ENCODE assay signal across 9 cellular contexts in genomic region chr16:68275611-68276191, GRCh38. TPM values are rescaled to one million over a fixed set of nuclear protein-coding genes. Genes with fewer than 3 reads are reported as not detected.
DNase-seq lines count a peak whose midpoint lies in the region; ATAC-seq and TF ChIP-seq lines count a peak whose summit lies in the region.
"Had no signal": no experiment of that assay in that cellular context is flagged by ENCODE, and none has a peak within 500 bp of the region (broad histone marks: within the 10 kb centered on the region; RNA-seq: fewer than 3 reads in every experiment).

No MANE protein-coding gene starts in this region.

- peak overlapping the region; percentile 79 for H3K4me3 Mint-ChIP-seq in T-helper 17 cell

- no peaks in the 10 kb centered on the region for H3K27me3 Mint-ChIP-seq in T-helper 17 cell

- no peaks in the 10 kb centered on the region for H3K9me3 ChIP-seq in AG04450 (ENCODE audit: control insufficient read depth, insufficient read depth, low read length)
- H3K9me3 ChIP-seq in T-helper 17 cell (ENCODE audit: control insufficient read depth, low read length, poor library complexity, severe bottlenecking) = no peaks in the 10 kb centered on the region

- peak; percentile 83 for ATAC-seq in GM18868 (IDR thresholded peaks at IDR 0.05; ENCODE audit: unreplicated experiment)
- ATAC-seq in HG03571 (IDR thresholded peaks at IDR 0.05; ENCODE audit: unreplicated experiment) = peak; percentile 60
- peak; percentile 83 for ATAC-seq in T-helper 17 cell
- ATAC-seq in sciatic nerve = no peak

- H3K4me1 Mint-ChIP-seq in T-helper 17 cell = peaks cover 40% of the 10 kb centered on the region

- H3K27ac Mint-ChIP-seq in T-helper 17 cell = peak overlapping the region; percentile 95

- DNase-seq in AG04450 (ENCODE audit: low read depth, low spot score) = no peak
- DNase-seq in T-helper 17 cell = peak in 2 of 3 donors; percentile 35 to 45
- peak; percentile 41 for DNase-seq in glomerular visceral epithelial cell (ENCODE audit: extremely low spot score)
- DNase-seq in sciatic nerve (ENCODE audit: low spot score) = no peak
- no peak for DNase-seq in foreskin fibroblast
- no peak for DNase-seq in epidermal melanocyte (ENCODE audit: insufficient read length, low spot score)

- peak overlapping the region; percentile 21 for H3K27ac ChIP-seq in AG04450 (ENCODE audit: low read depth, low read length)
- H3K27ac ChIP-seq: parathyroid adenoma had no signal

- H3K36me3 Mint-ChIP-seq in T-helper 17 cell (ENCODE audit: low read depth) = peaks cover 5% of the 10 kb centered on the region

- H3K4me3 ChIP-seq in AG04450 (ENCODE audit: low read depth, low read length) = no peak overlapping the region
- no peak overlapping the region for H3K4me3 ChIP-seq in foreskin fibroblast (ENCODE audit: low read depth in 1 of 2, low read length in 2 of 2)

- no peak for TF ChIP-seq CTCF in AG04450 (IDR thresholded peaks at IDR 0.05; ENCODE audit: low read depth, low read length)
- TF ChIP-seq CTCF in foreskin fibroblast (IDR thresholded peaks at IDR 0.05; ENCODE audit: low read depth, low read length) = no peak

- CTCF ChIA-PET in AG04450 (lab: Charles Lee) = interaction anchor here (1.9 kb wide), 1 partner anchor 12 kb away, joined by 12 read pairs; the partner anchor contains the start of gene SLC7A6

- H3K27me3 ChIP-seq in AG04450 (ENCODE audit: control insufficient read depth, insufficient read depth, low read length) = no peaks in the 10 kb centered on the region

- intact Hi-C loops in sciatic nerve (cut with DNase I) = no loop called here

- POLR2A ChIA-PET in AG04450 (lab: Yijun Ruan, JAX) = no interaction called here

RNA-seq across cellular contexts. Expression of gene SLC7A6, which starts 11.4 kb away (rescaled TPM):
- 27.4 and 30.3 TPM in 2 replicates for polyA plus RNA-seq in AG04450 (2011; rRNA removed)
- polyA minus RNA-seq in AG04450 (2011; rRNA and poly(A)+ RNA removed) = 53.3 and 73.9 TPM in 2 replicates
- total RNA-seq in T-helper 17 cell (100 to 1,000 TPM; 148 to 171 TPM), sciatic nerve (75.5 TPM)

RNA-seq across cellular contexts. Expression of gene PLA2G15, which starts 30.5 kb away (rescaled TPM):
- polyA plus RNA-seq in AG04450 (2011; rRNA removed) = 15.7 and 18.7 TPM in 2 replicates
- 9.6 and 14.9 TPM in 2 replicates for polyA minus RNA-seq in AG04450 (2011; rRNA and poly(A)+ RNA removed)
- total RNA-seq in T-helper 17 cell (1 to 10 TPM; 6.6 to 7.4 TPM), sciatic nerve (17.4 TPM)

RNA-seq across cellular contexts. Expression of gene SLC7A6OS, which starts 35.0 kb away (rescaled TPM):
- 8.5 and 10.9 TPM in 2 replicates for polyA plus RNA-seq in AG04450 (2011; rRNA removed)
- 8.2 and 9.2 TPM in 2 replicates for polyA minus RNA-seq in AG04450 (2011; rRNA and poly(A)+ RNA removed)
- total RNA-seq in T-helper 17 cell (10 to 100 TPM; 35.3 to 36.0 TPM), sciatic nerve (22.9 TPM)

RNA-seq across cellular contexts. Expression of gene PRMT7, which starts 35.1 kb away (rescaled TPM):
- polyA plus RNA-seq in AG04450 (2011; rRNA removed) = 26.2 and 32.4 TPM in 2 replicates
- 33.8 and 50.4 TPM in 2 replicates for polyA minus RNA-seq in AG04450 (2011; rRNA and poly(A)+ RNA removed)
- 10 to 100 TPM; 55.2 to 59.4 TPM for total RNA-seq in T-helper 17 cell
- total RNA-seq in sciatic nerve = 58.9 TPM

RNA-seq across cellular contexts. Expression of gene ESRP2, which starts 39.8 kb away (rescaled TPM):
- polyA plus RNA-seq in AG04450 (2011; rRNA removed) = 0.01 and 0.14 TPM in 2 replicates
- 0.23 TPM in 1 of 2 replicates, not detected in the other for polyA minus RNA-seq in AG04450 (2011; rRNA and poly(A)+ RNA removed)
- total RNA-seq in T-helper 17 cell (under 1 TPM; 0.10 to 0.16 TPM), sciatic nerve (0.36 TPM)

Comparison
In these comparisons a context has a peak if more than half of its experiments do, and no peak if none do; other contexts are left out.
1. DNase-seq: peak in T-helper 17 cell (2 of 3) and glomerular visceral epithelial cell (single experiment); none in AG04450 (single experiment), sciatic nerve (single experiment), foreskin fibroblast (0 of 2) and epidermal melanocyte (single experiment).